ENCODE assay signal across 37 cellular contexts in the genomic region with DNA sequence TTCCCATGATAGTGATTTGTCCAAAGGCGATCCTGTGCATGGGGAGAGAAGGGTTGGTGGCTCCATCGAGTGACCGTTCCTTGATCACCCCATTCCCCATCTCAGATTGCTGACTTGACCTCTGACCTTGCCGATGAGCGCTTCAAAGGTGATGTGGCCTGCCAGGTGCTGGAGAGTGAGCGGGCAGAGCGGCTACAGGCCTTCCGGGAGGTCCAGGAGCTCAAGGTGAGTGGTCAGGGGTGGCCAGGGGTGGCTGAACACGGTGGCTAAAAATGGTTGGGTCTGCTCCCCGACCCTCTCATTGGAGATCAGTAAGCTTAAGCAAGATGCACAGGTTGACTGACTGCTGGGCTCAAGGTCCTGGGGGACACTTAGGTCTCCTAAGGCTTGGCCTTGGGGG.
DNase-seq lines count a peak whose midpoint lies in the region; ATAC-seq, FAIRE-seq and TF ChIP-seq lines count a peak whose summit lies in the region.
"Had no signal": no experiment of that assay in that cellular context is flagged by ENCODE, and none has a peak within 500 bp of the region (broad histone marks: within the 10 kb centered on the region; RNA-seq: fewer than 3 reads in every experiment).

No MANE protein-coding gene starts in this region.

- no peaks in the 10 kb centered on the region for H3K9me1 ChIP-seq in IMR-90 (ENCODE audit: insufficient read depth, low read length)

- POLR2A ChIA-PET in IMR-90 (lab: Charles Lee; ENCODE audit: unreplicated experiment): no interaction called here
- POLR2A ChIA-PET in PC-9 (lab: Charles Lee; ENCODE audit: unreplicated experiment): no interaction called here

- ATAC-seq in IMR-90 (ENCODE audit: low read depth) (no peak), GM19455 (IDR thresholded peaks at IDR 0.05; ENCODE audit: unreplicated experiment) (no peak)
- ATAC-seq: A549; CD8-positive, alpha-beta T cell had no signal

- H3K14ac ChIP-seq in IMR-90 (replicated peaks; ENCODE audit: low read depth, low read length) (no peak overlapping the region), neuronal stem cell (ENCODE audit: low read length) (no peak overlapping the region)

- H3K4me3 ChIP-seq in IMR-90 (ENCODE audit: insufficient read depth, low read depth, low read length) (no peak overlapping the region), neural progenitor cell (no peak overlapping the region), neuronal stem cell (ENCODE audit: low read length in 2 of 2) (no peak overlapping the region), PC-9 (no peak overlapping the region)
- H3K4me3 ChIP-seq: A549; BLaER1; BLaER1 treated with 17β-estradiol and CSF1 and Interleukin-3, amounts not matched to agents 10 nM and 100 nM had no signal

- H3K79me2 ChIP-seq in neural progenitor cell (ENCODE audit: low read depth) (no peaks in the 10 kb centered on the region), PC-9 (ENCODE audit: low read depth) (no peaks in the 10 kb centered on the region)

- H4K5ac ChIP-seq in IMR-90 (ENCODE audit: low read depth, low read length): no peak overlapping the region

- H2BK20ac ChIP-seq in IMR-90 (ENCODE audit: low read depth, low read length): no peak overlapping the region

- H3K4ac ChIP-seq in IMR-90 (ENCODE audit: low read depth, low read length): no peak overlapping the region
- no peak overlapping the region for H3K4ac ChIP-seq in neuronal stem cell (ENCODE audit: low read length)

- H3F3A ChIP-seq in neural progenitor cell (ENCODE audit: low read depth) (no peaks in the 10 kb centered on the region), PC-9 (ENCODE audit: insufficient read depth, low read depth) (no peaks in the 10 kb centered on the region)

- peak overlapping the region; percentile 33 for H3K4me3 Mint-ChIP-seq in neural progenitor cell
- H3K4me3 Mint-ChIP-seq in HFFc6: no peak overlapping the region
- H3K4me3 Mint-ChIP-seq: B cell; CD14-positive monocyte; CD4-positive, alpha-beta memory T cell; CD4-positive, alpha-beta T cell; CD8-positive, alpha-beta memory T cell; CD8-positive, alpha-beta T cell had no signal

- no peaks in the 10 kb centered on the region for H3K36me3 ChIP-seq in IMR-90 (ENCODE audit: control insufficient read depth, insufficient read depth, low read length)
- no peaks in the 10 kb centered on the region for H3K36me3 ChIP-seq in neural progenitor cell
- no peaks in the 10 kb centered on the region for H3K36me3 ChIP-seq in neuronal stem cell (replicated peaks in 1 of 2; ENCODE audit: control insufficient read depth in 2 of 2, insufficient read depth in 2 of 2, low read length in 2 of 2)
- H3K36me3 ChIP-seq in PC-9 (ENCODE audit: low read depth): no peaks in the 10 kb centered on the region
- H3K36me3 ChIP-seq: BE2C; BLaER1; BLaER1 treated with 17β-estradiol and CSF1 and Interleukin-3, amounts not matched to agents 10 nM and 100 nM had no signal

- peak overlapping the region; percentile 21 for H2AFZ ChIP-seq in IMR-90 (replicated peaks; ENCODE audit: low read length, poor library complexity)
- no peak overlapping the region for H2AFZ ChIP-seq in neural progenitor cell (replicated peaks)
- no peak overlapping the region for H2AFZ ChIP-seq in neuronal stem cell (ENCODE audit: low read length)
- no peak overlapping the region for H2AFZ ChIP-seq in PC-9

- dilution Hi-C loops in IMR-90 (cut with HindIII; ENCODE audit: low sequenced_read_pairs, unreplicated experiment): no loop called here

- H3K27ac ChIP-seq in IMR-90 (ENCODE audit: insufficient read depth, low read length) (no peak overlapping the region), neural progenitor cell (no peak overlapping the region), neuronal stem cell (replicated peaks; ENCODE audit: low read length) (no peak overlapping the region), PC-9 (no peak overlapping the region)
- H3K27ac ChIP-seq: 22Rv1; A549; BLaER1; BLaER1 treated with 17β-estradiol and CSF1 and Interleukin-3, amounts not matched to agents 10 nM and 100 nM; C4-2B had no signal

- in situ Hi-C loops in IMR-90 (cut with MboI; ENCODE audit: low sequenced_read_pairs): no loop called here

- no peaks in the 10 kb centered on the region for H3K9me2 ChIP-seq in PC-9 (ENCODE audit: insufficient read depth)

- TF ChIP-seq CTCF in IMR-90 (conservative IDR thresholded peaks at IDR 0.05; ENCODE audit: low read depth, low read length): no peak
- TF ChIP-seq CTCF in neural progenitor cell (IDR thresholded peaks at IDR 0.05): no peak
- no peak for TF ChIP-seq CTCF in PC-9 (conservative IDR thresholded peaks at IDR 0.05)
- no peak for TF ChIP-seq CTCF in HFFc6 (IDR thresholded peaks at IDR 0.05)

- H4K8ac ChIP-seq in IMR-90 (ENCODE audit: low read depth in 2 of 2, low read length in 2 of 2) (no peak overlapping the region), neuronal stem cell (ENCODE audit: low read depth, low read length) (no peak overlapping the region)

- H3K4me1 Mint-ChIP-seq in neural progenitor cell: peaks cover 12% of the 10 kb centered on the region
- no peaks in the 10 kb centered on the region for H3K4me1 Mint-ChIP-seq in HFFc6 (ENCODE audit: low read depth)
- H3K4me1 Mint-ChIP-seq: B cell; CD14-positive monocyte; CD4-positive, alpha-beta memory T cell; CD4-positive, CD25-positive, alpha-beta regulatory T cell; CD8-positive, alpha-beta memory T cell had no signal

- H4K91ac ChIP-seq in IMR-90 (ENCODE audit: insufficient read depth, low read depth, low read length): no peak overlapping the region
- no peak overlapping the region for H4K91ac ChIP-seq in neuronal stem cell (ENCODE audit: low read depth, low read length, poor library complexity)

- no peak overlapping the region for H3K18ac ChIP-seq in IMR-90 (ENCODE audit: low read depth, low read length)
- H3K18ac ChIP-seq in neuronal stem cell (ENCODE audit: low read length): peak overlapping the region; percentile 53

- H3K4me1 ChIP-seq in IMR-90 (ENCODE audit: control insufficient read depth, insufficient read depth, low read length) (no peaks in the 10 kb centered on the region), neural progenitor cell (no peaks in the 10 kb centered on the region), neuronal stem cell (ENCODE audit: control insufficient read depth in 2 of 2, insufficient read depth in 1 of 2, low read depth in 1 of 2, low read length in 2 of 2) (no peaks in the 10 kb centered on the region), PC-9 (replicated peaks; ENCODE audit: insufficient read depth) (no peaks in the 10 kb centered on the region)
- H3K4me1 ChIP-seq: A549; BE2C; BLaER1; BLaER1 treated with 17β-estradiol and CSF1 and Interleukin-3, amounts not matched to agents 10 nM and 100 nM; Caco-2 had no signal

- H3K36me3 Mint-ChIP-seq in neural progenitor cell: no peaks in the 10 kb centered on the region
- peaks cover 4% of the 10 kb centered on the region; the same call in 1 of the 2 replicates for H3K36me3 Mint-ChIP-seq in HFFc6 (ENCODE audit: low read depth)
- H3K36me3 Mint-ChIP-seq: CD14-positive monocyte; CD4-positive, alpha-beta memory T cell; CD4-positive, CD25-positive, alpha-beta regulatory T cell; CD8-positive, alpha-beta memory T cell; CD8-positive, alpha-beta T cell had no signal

- BruUV-seq in IMR-90 (replicated peaks; lab: Mats Ljungman, UMichigan) (no TSS peak), PC-9 (replicated peaks; lab: Mats Ljungman, UMichigan) (no TSS peak)

- FAIRE-seq in urothelium cell line (lab: Jason Lieb, UNC): peak; percentile 82
- FAIRE-seq: A204.1, A549, D721Med had no signal

- H3K9me3 Mint-ChIP-seq in neural progenitor cell (no peaks in the 10 kb centered on the region), HFFc6 (peaks cover 57% of the 10 kb centered on the region)
- H3K9me3 Mint-ChIP-seq: CD14-positive monocyte; CD4-positive, alpha-beta T cell; CD8-positive, alpha-beta memory T cell; CD8-positive, alpha-beta T cell had no signal

- intact Hi-C loops in IMR-90 (cut with micrococcal nuclease) (no loop called here), PC-9 (cut with micrococcal nuclease; ENCODE audit: unreplicated experiment) (no loop called here)

- no peak overlapping the region for H2AK9ac ChIP-seq in IMR-90 (replicated peaks; ENCODE audit: low read depth, low read length, poor library complexity)

- H3K4me2 ChIP-seq in IMR-90 (ENCODE audit: low read depth, low read length): no peak overlapping the region
- no peak overlapping the region for H3K4me2 ChIP-seq in neural progenitor cell
- H3K4me2 ChIP-seq in neuronal stem cell (ENCODE audit: insufficient read depth, low read length, poor library complexity, severe bottlenecking): no peak overlapping the region
- no peak overlapping the region for H3K4me2 ChIP-seq in PC-9
- H3K4me2 ChIP-seq: A549; BLaER1; BLaER1 treated with 17β-estradiol and CSF1 and Interleukin-3, amounts not matched to agents 10 nM and 100 nM had no signal

- H2BK120ac ChIP-seq in IMR-90 (ENCODE audit: low read depth, low read length) (no peak overlapping the region), neuronal stem cell (ENCODE audit: low read depth, low read length) (no peak overlapping the region)

- no CpG with 5 or more reads among the region's 10 CpGs for WGBS in IMR-90 (ENCODE audit: extremely low coverage in 2 of 2, insufficient read length in 1 of 2), 2 experiments
- no CpG with 5 or more reads among the region's 10 CpGs for WGBS in neuronal stem cell (ENCODE audit: extremely low coverage in 2 of 2, insufficient read length in 2 of 2, insufficient replicate concordance in 1 of 2), 2 donors

- no peak overlapping the region for H3K56ac ChIP-seq in IMR-90 (ENCODE audit: extremely low read depth, insufficient read depth, low read length)

- H3K9me3 ChIP-seq in IMR-90 (ENCODE audit: control insufficient read depth, insufficient read depth, low read length) (peaks cover 5% of the 10 kb centered on the region), neural progenitor cell (ENCODE audit: low read depth) (no peaks in the 10 kb centered on the region), neuronal stem cell (replicated peaks in 1 of 2; ENCODE audit: control insufficient read depth in 2 of 2, insufficient read depth in 1 of 2, low read depth in 1 of 2, low read length in 2 of 2) (no peaks in the 10 kb centered on the region), PC-9 (ENCODE audit: insufficient read depth, low read depth) (no peaks in the 10 kb centered on the region)
- H3K9me3 ChIP-seq: A549; BE2C; BLaER1; BLaER1 treated with 17β-estradiol and CSF1 and Interleukin-3, amounts not matched to agents 10 nM and 100 nM; Caco-2 had no signal

- H2BK5ac ChIP-seq in IMR-90 (ENCODE audit: low read depth, low read length, poor library complexity, severe bottlenecking): no peak overlapping the region
- no peak overlapping the region for H2BK5ac ChIP-seq in neuronal stem cell (ENCODE audit: low read length)

- H2BK12ac ChIP-seq in neuronal stem cell (ENCODE audit: low read length): no peak overlapping the region

- H2BK15ac ChIP-seq in IMR-90 (ENCODE audit: low read depth, low read length) (no peak overlapping the region), neuronal stem cell (ENCODE audit: low read length) (no peak overlapping the region)

- H2AK5ac ChIP-seq in IMR-90 (ENCODE audit: low read depth, low read length) (no peak overlapping the region), neuronal stem cell (ENCODE audit: low read depth, low read length) (peak overlapping the region; percentile 15)

- CTCF ChIA-PET in IMR-90 (lab: Yijun Ruan, JAX): no interaction called here
- CTCF ChIA-PET in PC-9 (lab: Charles Lee): no interaction called here

- H3K27me3 Mint-ChIP-seq in neural progenitor cell (ENCODE audit: insufficient read depth, low read depth) (peaks cover 6% of the 10 kb centered on the region), HFFc6 (ENCODE audit: insufficient read depth) (peaks cover 2% of the 10 kb centered on the region)

- TF ChIP-seq POLR2A in IMR-90 (IDR thresholded peaks at IDR 0.05; ENCODE audit: low read depth, low read length): no peak

- H4K20me1 ChIP-seq in IMR-90 (ENCODE audit: insufficient read depth, low read length) (no peaks in the 10 kb centered on the region), neural progenitor cell (ENCODE audit: low read depth) (no peaks in the 10 kb centered on the region), PC-9 (ENCODE audit: insufficient read depth) (no peaks in the 10 kb centered on the region)
- H4K20me1 ChIP-seq: BLaER1; BLaER1 treated with 17β-estradiol and CSF1 and Interleukin-3, amounts not matched to agents 10 nM and 100 nM had no signal

- no peak overlapping the region for H3K27ac Mint-ChIP-seq in neural progenitor cell
- H3K27ac Mint-ChIP-seq in HFFc6: no peak overlapping the region
- H3K27ac Mint-ChIP-seq: B cell; CD4-positive, alpha-beta memory T cell; CD4-positive, alpha-beta T cell; CD4-positive, CD25-positive, alpha-beta regulatory T cell; CD8-positive, alpha-beta memory T cell; CD8-positive, alpha-beta T cell had no signal

- no peak overlapping the region for H3K9ac ChIP-seq in IMR-90 (ENCODE audit: low read depth, low read length)
- no peak overlapping the region for H3K9ac ChIP-seq in neural progenitor cell
- no peak overlapping the region for H3K9ac ChIP-seq in neuronal stem cell (ENCODE audit: low read depth, low read length, poor library complexity)
- H3K9ac ChIP-seq: BLaER1; BLaER1 treated with 17β-estradiol and CSF1 and Interleukin-3, amounts not matched to agents 10 nM and 100 nM had no signal

- no peaks in the 10 kb centered on the region for H3K27me3 ChIP-seq in IMR-90 (ENCODE audit: control insufficient read depth, insufficient read depth, low read length)
- H3K27me3 ChIP-seq in neural progenitor cell: peaks cover 28% of the 10 kb centered on the region
- H3K27me3 ChIP-seq in neuronal stem cell (ENCODE audit: control insufficient read depth in 3 of 3, insufficient read depth in 3 of 3, low read depth in 1 of 3, low read length in 3 of 3): peaks cover 0 to 17% (median 0%) of the 10 kb centered on the region in 3 experiments
- H3K27me3 ChIP-seq in PC-9 (ENCODE audit: insufficient read depth, low read depth): peaks cover 27% of the 10 kb centered on the region; the same call in 1 of the 2 replicates
- H3K27me3 ChIP-seq: BE2C; BLaER1; BLaER1 treated with 17β-estradiol and CSF1 and Interleukin-3, amounts not matched to agents 10 nM and 100 nM had no signal

- H3K79me1 ChIP-seq in IMR-90 (ENCODE audit: low read depth in 1 of 2, low read length in 2 of 2) (no peaks in the 10 kb centered on the region), neuronal stem cell (ENCODE audit: low read depth, low read length) (no peaks in the 10 kb centered on the region)

- no peak for TF ChIP-seq RAD21 in IMR-90 (IDR thresholded peaks at IDR 0.05; ENCODE audit: low read length)

- H3K23ac ChIP-seq in IMR-90 (ENCODE audit: low read depth, low read length) (no peak overlapping the region), neuronal stem cell (ENCODE audit: low read depth, low read length, poor library complexity) (no peak overlapping the region)

- no peak for DNase-seq in IMR-90
- no peak for DNase-seq in neural progenitor cell (ENCODE audit: low spot score)
- DNase-seq in neuronal stem cell (ENCODE audit: low spot score): no peak
- DNase-seq in urothelium cell line (ENCODE audit: low spot score): no peak
- DNase-seq in NCI-H1930 (lab: John Stamatoyannopoulos, UW): no peak
- DNase-seq in PC-9: no peak
- DNase-seq in HFFc6: no peak
- DNase-seq: 8988T; ACHN; AML-193; BE2C; C1 segment of cervical spinal cord; Caco-2; Calu3; CD4-positive, alpha-beta memory T cell; CD4-positive, alpha-beta T cell; CD4-positive, CD25-positive, alpha-beta regulatory T cell; CD8-positive, alpha-beta memory T cell; CD8-positive, alpha-beta T cell; COR-L47; DMS 273 treated with DMSO at 0.1 percent for 48 hours; DMS153; DMS53; DMS79; DMS79 treated with DMSO at 0.1 percent for 48 hours; DND-41; EL had no signal
